ENCODE assay signal across 8 cellular contexts in genomic region chr20:45910670-45911485, GRCh38. TPM values are rescaled to one million over a fixed set of nuclear protein-coding genes. Genes with fewer than 3 reads are reported as not detected.
DNase-seq lines count a peak whose midpoint lies in the region; ATAC-seq and TF ChIP-seq lines count a peak whose summit lies in the region.

No MANE protein-coding gene starts in this region.

- H3K4me3 ChIP-seq in parathyroid adenoma (ENCODE audit: low read depth, low read length) = peak overlapping the region; percentile 25
- H3K4me3 ChIP-seq in tibial artery = peak overlapping the region; percentile 50 to 58

- H3K79me2 ChIP-seq in parathyroid adenoma = no peaks in the 10 kb centered on the region

- DNase-seq in DMS153 (lab: John Stamatoyannopoulos, UW) (peak; percentile 91), HuH-7 (ENCODE audit: low spot score) (peak; percentile 93), SKM-1 treated with dmso at 0.1 percent for 144 hours (lab: John Stamatoyannopoulos, UW; ENCODE audit: unreplicated experiment) (peak; percentile 98), cardiac septum (ENCODE audit: low spot score) (peak; percentile 97), tibial artery (peak; percentile 99)
- peak; percentile 96 for DNase-seq in activated naive CD8-positive, alpha-beta T cell treated with anti-CD3 and anti-CD28 coated beads for 36 hours

- H3K4me1 Mint-ChIP-seq in activated naive CD8-positive, alpha-beta T cell treated with anti-CD3 and anti-CD28 coated beads for 36 hours = peaks cover 14% of the 10 kb centered on the region

- H3K4me3 Mint-ChIP-seq in activated naive CD8-positive, alpha-beta T cell treated with anti-CD3 and anti-CD28 coated beads for 36 hours = peak overlapping the region; percentile 70

- H3K9me3 ChIP-seq in parathyroid adenoma (ENCODE audit: control insufficient read depth, low read length) (no peaks in the 10 kb centered on the region), tibial artery (no peaks in the 10 kb centered on the region)

- no peak for TF ChIP-seq CTCF in parathyroid adenoma (IDR thresholded peaks at IDR 0.05)
- TF ChIP-seq CTCF in tibial artery (IDR thresholded peaks at IDR 0.05) = no peak

- peak; percentile 87 for ATAC-seq in GM21526 (IDR thresholded peaks at IDR 0.05; ENCODE audit: low FRiP score, unreplicated experiment)

- H3K4me1 ChIP-seq in parathyroid adenoma (peaks cover 8% of the 10 kb centered on the region), tibial artery (peaks cover 0 to 20% (median 20%) of the 10 kb centered on the region in 4 donors)

- peak overlapping the region; percentile 32 for H3K27ac ChIP-seq in parathyroid adenoma
- H3K27ac ChIP-seq in tibial artery = peak overlapping the region; percentile 38 to 72

- intact Hi-C loops in cardiac septum (cut with DNase I) (no loop called here), tibial artery (cut with DNase I; ENCODE audit: low total_unique reads) (no loop called here)

- H2AFZ ChIP-seq in parathyroid adenoma = peak overlapping the region; percentile 94

- peak overlapping the region; percentile 59 for H3K27ac Mint-ChIP-seq in activated naive CD8-positive, alpha-beta T cell treated with anti-CD3 and anti-CD28 coated beads for 36 hours

- no peak overlapping the region for H3K9ac ChIP-seq in parathyroid adenoma

- H3K9me3 Mint-ChIP-seq in activated naive CD8-positive, alpha-beta T cell treated with anti-CD3 and anti-CD28 coated beads for 36 hours = no peaks in the 10 kb centered on the region

- peaks cover 17% of the 10 kb centered on the region for H3K27me3 Mint-ChIP-seq in activated naive CD8-positive, alpha-beta T cell treated with anti-CD3 and anti-CD28 coated beads for 36 hours

- peak overlapping the region; percentile 32 for H3K4me2 ChIP-seq in parathyroid adenoma (ENCODE audit: low read length)

- H3K27me3 ChIP-seq in parathyroid adenoma (ENCODE audit: control insufficient read depth, insufficient read depth, low read length) = no peaks in the 10 kb centered on the region
- peaks cover 0 to 13% of the 10 kb centered on the region in 2 donors for H3K27me3 ChIP-seq in tibial artery

- no peaks in the 10 kb centered on the region for H3K36me3 Mint-ChIP-seq in activated naive CD8-positive, alpha-beta T cell treated with anti-CD3 and anti-CD28 coated beads for 36 hours

- H3K36me3 ChIP-seq in parathyroid adenoma (ENCODE audit: control insufficient read depth, insufficient read depth, low read length) = no peaks in the 10 kb centered on the region
- H3K36me3 ChIP-seq in tibial artery = no peaks in the 10 kb centered on the region

RNA-seq across cellular contexts. Expression of gene PLTP, which starts 1.1 kb away (rescaled TPM):
- 1 to 10 TPM; 5.9 to 6.2 TPM for total RNA-seq in activated naive CD8-positive, alpha-beta T cell treated with anti-CD3 and anti-CD28 coated beads for 36 hours
- total RNA-seq in cardiac septum = 37.1 TPM

RNA-seq across cellular contexts. Expression of gene CTSA, which starts 19.7 kb away (rescaled TPM):
- 10 to 100 TPM; 45.2 to 45.7 TPM for total RNA-seq in activated naive CD8-positive, alpha-beta T cell treated with anti-CD3 and anti-CD28 coated beads for 36 hours
- 111 TPM for total RNA-seq in cardiac septum

RNA-seq across cellular contexts. Expression of gene NEURL2, which starts 19.9 kb away (rescaled TPM):
- total RNA-seq in activated naive CD8-positive, alpha-beta T cell treated with anti-CD3 and anti-CD28 coated beads for 36 hours = 1 to 10 TPM; 2.5 to 3.1 TPM
- 7.6 TPM for total RNA-seq in cardiac septum

RNA-seq across cellular contexts. Expression of gene SPATA25, which starts 23.5 kb away (rescaled TPM):
- total RNA-seq in activated naive CD8-positive, alpha-beta T cell treated with anti-CD3 and anti-CD28 coated beads for 36 hours = 1 to 10 TPM in 1 of 2 experiments, under 1 TPM in 1; 0.90 to 1.0 TPM
- 3.3 TPM for total RNA-seq in cardiac septum

RNA-seq across cellular contexts. Expression of gene PCIF1, which starts 23.6 kb away (rescaled TPM):
- 10 to 100 TPM; 28.4 to 30.2 TPM for total RNA-seq in activated naive CD8-positive, alpha-beta T cell treated with anti-CD3 and anti-CD28 coated beads for 36 hours
- 30.2 TPM for total RNA-seq in cardiac septum

Comparison
In these comparisons a context has a peak if more than half of its experiments do, and no peak if none do; other contexts are left out.
1. Peak in every context shown above with its lines: DNase-seq, ATAC-seq, H3K4me3 ChIP-seq and H3K27ac ChIP-seq.